ENCODE assay signal across 1 cellular context in the genomic region with DNA sequence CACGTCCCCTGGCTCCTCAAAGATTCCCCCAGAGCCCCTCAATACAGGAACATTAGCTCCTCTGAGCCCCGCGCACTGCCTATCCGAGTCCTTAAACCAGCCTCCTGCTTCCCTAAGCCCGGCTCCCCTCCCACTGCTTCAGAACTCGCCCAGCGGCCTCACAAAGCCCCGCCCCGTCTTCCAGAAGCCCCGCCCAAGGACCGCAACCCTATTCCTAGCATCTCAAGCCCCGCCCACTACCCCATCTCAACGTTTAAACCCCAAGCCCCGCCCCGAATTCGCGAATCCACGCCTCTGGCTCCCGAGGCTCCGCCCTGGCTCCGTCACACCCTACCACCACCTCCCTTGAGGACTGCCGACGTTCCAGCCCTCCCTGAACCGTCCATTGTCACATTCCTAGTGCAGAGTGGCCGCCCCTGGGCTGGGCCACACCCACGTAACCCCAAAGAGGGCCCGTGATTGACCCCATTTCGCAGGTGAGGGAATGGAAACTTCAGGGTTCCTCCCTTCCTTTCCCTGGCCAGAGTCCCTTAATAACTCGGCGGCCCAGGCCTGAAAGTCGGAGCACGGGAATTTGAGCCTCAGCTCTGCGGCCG.
A peak's percentile ranks its signal among the peaks of the same experiment; 100 is the strongest.
TF ChIP-seq lines count a peak whose summit lies in the region.

No MANE protein-coding gene starts in this region.

TF ChIP-seq in HepG2, 621 proteins besides CTCF, POLR2A, EP300 and RAD21 (continued from another document and continues in another):
- TF ChIP-seq, protein P1, sequence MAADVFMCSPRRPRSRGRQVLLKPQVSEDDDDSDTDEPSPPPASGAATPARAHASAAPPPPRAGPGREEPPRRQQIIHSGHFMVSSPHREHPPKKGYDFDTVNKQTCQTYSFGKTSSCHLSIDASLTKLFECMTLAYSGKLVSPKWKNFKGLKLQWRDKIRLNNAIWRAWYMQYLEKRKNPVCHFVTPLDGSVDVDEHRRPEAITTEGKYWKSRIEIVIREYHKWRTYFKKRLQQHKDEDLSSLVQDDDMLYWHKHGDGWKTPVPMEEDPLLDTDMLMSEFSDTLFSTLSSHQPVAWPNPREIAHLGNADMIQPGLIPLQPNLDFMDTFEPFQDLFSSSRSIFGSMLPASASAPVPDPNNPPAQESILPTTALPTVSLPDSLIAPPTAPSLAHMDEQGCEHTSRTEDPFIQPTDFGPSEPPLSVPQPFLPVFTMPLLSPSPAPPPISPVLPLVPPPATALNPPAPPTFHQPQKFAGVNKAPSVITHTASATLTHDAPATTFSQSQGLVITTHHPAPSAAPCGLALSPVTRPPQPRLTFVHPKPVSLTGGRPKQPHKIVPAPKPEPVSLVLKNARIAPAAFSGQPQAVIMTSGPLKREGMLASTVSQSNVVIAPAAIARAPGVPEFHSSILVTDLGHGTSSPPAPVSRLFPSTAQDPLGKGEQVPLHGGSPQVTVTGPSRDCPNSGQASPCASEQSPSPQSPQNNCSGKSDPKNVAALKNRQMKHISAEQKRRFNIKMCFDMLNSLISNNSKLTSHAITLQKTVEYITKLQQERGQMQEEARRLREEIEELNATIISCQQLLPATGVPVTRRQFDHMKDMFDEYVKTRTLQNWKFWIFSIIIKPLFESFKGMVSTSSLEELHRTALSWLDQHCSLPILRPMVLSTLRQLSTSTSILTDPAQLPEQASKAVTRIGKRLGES (CRISPR knock-in tag; IDR thresholded peaks at IDR 0.05; ENCODE audit: borderline replicate concordance): no peak
- TF ChIP-seq, protein P2, sequence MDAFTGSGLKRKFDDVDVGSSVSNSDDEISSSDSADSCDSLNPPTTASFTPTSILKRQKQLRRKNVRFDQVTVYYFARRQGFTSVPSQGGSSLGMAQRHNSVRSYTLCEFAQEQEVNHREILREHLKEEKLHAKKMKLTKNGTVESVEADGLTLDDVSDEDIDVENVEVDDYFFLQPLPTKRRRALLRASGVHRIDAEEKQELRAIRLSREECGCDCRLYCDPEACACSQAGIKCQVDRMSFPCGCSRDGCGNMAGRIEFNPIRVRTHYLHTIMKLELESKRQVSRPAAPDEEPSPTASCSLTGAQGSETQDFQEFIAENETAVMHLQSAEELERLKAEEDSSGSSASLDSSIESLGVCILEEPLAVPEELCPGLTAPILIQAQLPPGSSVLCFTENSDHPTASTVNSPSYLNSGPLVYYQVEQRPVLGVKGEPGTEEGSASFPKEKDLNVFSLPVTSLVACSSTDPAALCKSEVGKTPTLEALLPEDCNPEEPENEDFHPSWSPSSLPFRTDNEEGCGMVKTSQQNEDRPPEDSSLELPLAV (CRISPR knock-in tag; conservative IDR thresholded peaks at IDR 0.05; ENCODE audit: low read depth): no peak
- TF ChIP-seq YEATS2 (CRISPR knock-in tag; IDR thresholded peaks at IDR 0.05; ENCODE audit: borderline replicate concordance) (peak; percentile 19; the same call in 1 of the 2 replicates), GFI1 (CRISPR knock-in tag; IDR thresholded peaks at IDR 0.05; ENCODE audit: borderline replicate concordance) (peak; percentile 58), U2AF2 (IDR thresholded peaks at IDR 0.05; ENCODE audit: low read depth, low read length) (no peak), ZBTB38 (CRISPR knock-in tag; IDR thresholded peaks at IDR 0.05) (no peak), ZNF20 (CRISPR knock-in tag; IDR thresholded peaks at IDR 0.05) (no peak), TBX3 (IDR thresholded peaks at IDR 0.05; ENCODE audit: borderline replicate concordance) (no peak), JDP2 (CRISPR knock-in tag; IDR thresholded peaks at IDR 0.05; ENCODE audit: borderline replicate concordance) (no peak), PAX8 (CRISPR knock-in tag; IDR thresholded peaks at IDR 0.05; ENCODE audit: borderline replicate concordance) (no peak), ZNF124 (CRISPR knock-in tag; IDR thresholded peaks at IDR 0.05) (0 out of 2 replicates have a peak, but pooled peaks have one; percentile 35), BRD4 (CRISPR knock-in tag; IDR thresholded peaks at IDR 0.05) (0 out of 2 replicates have a peak, but pooled peaks have one; percentile 50), ZNF224 (CRISPR knock-in tag; IDR thresholded peaks at IDR 0.05) (no peak), ZNF138 (CRISPR knock-in tag; IDR thresholded peaks at IDR 0.05; ENCODE audit: low read depth) (no peak), NR2F1 (CRISPR knock-in tag; IDR thresholded peaks at IDR 0.05) (no peak), CAMTA2 (CRISPR knock-in tag; IDR thresholded peaks at IDR 0.05; ENCODE audit: borderline replicate concordance) (no peak; the same call in 1 of the 2 replicates), ZNF780A (CRISPR knock-in tag; IDR thresholded peaks at IDR 0.05) (no peak), ZNF83 (CRISPR knock-in tag; IDR thresholded peaks at IDR 0.05; ENCODE audit: borderline replicate concordance) (no peak), IKZF4 (CRISPR knock-in tag; IDR thresholded peaks at IDR 0.05; ENCODE audit: borderline replicate concordance, low read depth, not compliant biosample characterization) (no peak), PTBP1 (IDR thresholded peaks at IDR 0.05; ENCODE audit: low read depth, low read length, poor library complexity, severe bottlenecking) (no peak), SSRP1 (CRISPR knock-in tag; IDR thresholded peaks at IDR 0.05) (no peak), POGZ (CRISPR knock-in tag; IDR thresholded peaks at IDR 0.05) (no peak; the same call in 1 of the 2 replicates), ZNF577 (CRISPR knock-in tag; IDR thresholded peaks at IDR 0.05; ENCODE audit: borderline replicate concordance, low read depth) (no peak), BHLHE40 (IDR thresholded peaks at IDR 0.05; ENCODE audit: low read length) (peak; percentile 27; the same call in 1 of the 2 replicates), GLI4 (CRISPR knock-in tag; IDR thresholded peaks at IDR 0.05; ENCODE audit: borderline replicate concordance) (no peak)
- TF ChIP-seq, protein P3, sequence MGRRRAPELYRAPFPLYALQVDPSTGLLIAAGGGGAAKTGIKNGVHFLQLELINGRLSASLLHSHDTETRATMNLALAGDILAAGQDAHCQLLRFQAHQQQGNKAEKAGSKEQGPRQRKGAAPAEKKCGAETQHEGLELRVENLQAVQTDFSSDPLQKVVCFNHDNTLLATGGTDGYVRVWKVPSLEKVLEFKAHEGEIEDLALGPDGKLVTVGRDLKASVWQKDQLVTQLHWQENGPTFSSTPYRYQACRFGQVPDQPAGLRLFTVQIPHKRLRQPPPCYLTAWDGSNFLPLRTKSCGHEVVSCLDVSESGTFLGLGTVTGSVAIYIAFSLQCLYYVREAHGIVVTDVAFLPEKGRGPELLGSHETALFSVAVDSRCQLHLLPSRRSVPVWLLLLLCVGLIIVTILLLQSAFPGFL (CRISPR knock-in tag; IDR thresholded peaks at IDR 0.05): no peak
- TF ChIP-seq, protein P4, sequence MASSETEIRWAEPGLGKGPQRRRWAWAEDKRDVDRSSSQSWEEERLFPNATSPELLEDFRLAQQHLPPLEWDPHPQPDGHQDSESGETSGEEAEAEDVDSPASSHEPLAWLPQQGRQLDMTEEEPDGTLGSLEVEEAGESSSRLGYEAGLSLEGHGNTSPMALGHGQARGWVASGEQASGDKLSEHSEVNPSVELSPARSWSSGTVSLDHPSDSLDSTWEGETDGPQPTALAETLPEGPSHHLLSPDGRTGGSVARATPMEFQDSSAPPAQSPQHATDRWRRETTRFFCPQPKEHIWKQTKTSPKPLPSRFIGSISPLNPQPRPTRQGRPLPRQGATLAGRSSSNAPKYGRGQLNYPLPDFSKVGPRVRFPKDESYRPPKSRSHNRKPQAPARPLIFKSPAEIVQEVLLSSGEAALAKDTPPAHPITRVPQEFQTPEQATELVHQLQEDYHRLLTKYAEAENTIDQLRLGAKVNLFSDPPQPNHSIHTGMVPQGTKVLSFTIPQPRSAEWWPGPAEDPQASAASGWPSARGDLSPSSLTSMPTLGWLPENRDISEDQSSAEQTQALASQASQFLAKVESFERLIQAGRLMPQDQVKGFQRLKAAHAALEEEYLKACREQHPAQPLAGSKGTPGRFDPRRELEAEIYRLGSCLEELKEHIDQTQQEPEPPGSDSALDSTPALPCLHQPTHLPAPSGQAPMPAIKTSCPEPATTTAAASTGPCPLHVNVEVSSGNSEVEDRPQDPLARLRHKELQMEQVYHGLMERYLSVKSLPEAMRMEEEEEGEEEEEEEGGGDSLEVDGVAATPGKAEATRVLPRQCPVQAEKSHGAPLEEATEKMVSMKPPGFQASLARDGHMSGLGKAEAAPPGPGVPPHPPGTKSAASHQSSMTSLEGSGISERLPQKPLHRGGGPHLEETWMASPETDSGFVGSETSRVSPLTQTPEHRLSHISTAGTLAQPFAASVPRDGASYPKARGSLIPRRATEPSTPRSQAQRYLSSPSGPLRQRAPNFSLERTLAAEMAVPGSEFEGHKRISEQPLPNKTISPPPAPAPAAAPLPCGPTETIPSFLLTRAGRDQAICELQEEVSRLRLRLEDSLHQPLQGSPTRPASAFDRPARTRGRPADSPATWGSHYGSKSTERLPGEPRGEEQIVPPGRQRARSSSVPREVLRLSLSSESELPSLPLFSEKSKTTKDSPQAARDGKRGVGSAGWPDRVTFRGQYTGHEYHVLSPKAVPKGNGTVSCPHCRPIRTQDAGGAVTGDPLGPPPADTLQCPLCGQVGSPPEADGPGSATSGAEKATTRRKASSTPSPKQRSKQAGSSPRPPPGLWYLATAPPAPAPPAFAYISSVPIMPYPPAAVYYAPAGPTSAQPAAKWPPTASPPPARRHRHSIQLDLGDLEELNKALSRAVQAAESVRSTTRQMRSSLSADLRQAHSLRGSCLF (CRISPR knock-in tag; IDR thresholded peaks at IDR 0.05; ENCODE audit: borderline replicate concordance): no peak
- TF ChIP-seq, protein P5, sequence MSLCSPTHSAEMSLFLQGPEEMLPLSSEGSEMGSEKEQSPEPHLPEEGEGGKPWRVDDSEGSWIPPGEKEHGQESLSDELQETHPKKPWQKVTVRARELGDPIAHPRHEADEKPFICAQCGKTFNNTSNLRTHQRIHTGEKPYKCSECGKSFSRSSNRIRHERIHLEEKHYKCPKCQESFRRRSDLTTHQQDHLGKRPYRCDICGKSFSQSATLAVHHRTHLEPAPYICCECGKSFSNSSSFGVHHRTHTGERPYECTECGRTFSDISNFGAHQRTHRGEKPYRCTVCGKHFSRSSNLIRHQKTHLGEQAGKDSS (CRISPR knock-in tag; IDR thresholded peaks at IDR 0.05; ENCODE audit: borderline replicate concordance, low read depth): peak; percentile 78
- TF ChIP-seq, protein P6, sequence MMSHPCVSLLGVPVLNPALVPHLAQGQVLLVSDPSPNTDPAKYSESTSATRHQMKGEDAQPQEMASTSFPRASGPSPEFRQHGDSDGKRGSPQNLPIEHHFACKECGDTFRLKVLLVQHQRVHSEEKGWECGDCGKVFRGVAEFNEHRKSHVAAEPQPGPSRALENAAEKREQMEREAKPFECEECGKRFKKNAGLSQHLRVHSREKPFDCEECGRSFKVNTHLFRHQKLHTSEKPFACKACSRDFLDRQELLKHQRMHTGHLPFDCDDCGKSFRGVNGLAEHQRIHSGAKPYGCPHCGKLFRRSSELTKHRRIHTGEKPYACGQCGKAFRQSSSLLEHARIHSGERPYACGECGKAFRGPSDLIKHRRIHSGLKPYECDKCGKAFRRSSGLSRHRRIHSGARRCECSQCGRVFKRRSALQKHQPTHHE (CRISPR knock-in tag; IDR thresholded peaks at IDR 0.05; ENCODE audit: borderline replicate concordance): no peak
- TF ChIP-seq, protein P7, sequence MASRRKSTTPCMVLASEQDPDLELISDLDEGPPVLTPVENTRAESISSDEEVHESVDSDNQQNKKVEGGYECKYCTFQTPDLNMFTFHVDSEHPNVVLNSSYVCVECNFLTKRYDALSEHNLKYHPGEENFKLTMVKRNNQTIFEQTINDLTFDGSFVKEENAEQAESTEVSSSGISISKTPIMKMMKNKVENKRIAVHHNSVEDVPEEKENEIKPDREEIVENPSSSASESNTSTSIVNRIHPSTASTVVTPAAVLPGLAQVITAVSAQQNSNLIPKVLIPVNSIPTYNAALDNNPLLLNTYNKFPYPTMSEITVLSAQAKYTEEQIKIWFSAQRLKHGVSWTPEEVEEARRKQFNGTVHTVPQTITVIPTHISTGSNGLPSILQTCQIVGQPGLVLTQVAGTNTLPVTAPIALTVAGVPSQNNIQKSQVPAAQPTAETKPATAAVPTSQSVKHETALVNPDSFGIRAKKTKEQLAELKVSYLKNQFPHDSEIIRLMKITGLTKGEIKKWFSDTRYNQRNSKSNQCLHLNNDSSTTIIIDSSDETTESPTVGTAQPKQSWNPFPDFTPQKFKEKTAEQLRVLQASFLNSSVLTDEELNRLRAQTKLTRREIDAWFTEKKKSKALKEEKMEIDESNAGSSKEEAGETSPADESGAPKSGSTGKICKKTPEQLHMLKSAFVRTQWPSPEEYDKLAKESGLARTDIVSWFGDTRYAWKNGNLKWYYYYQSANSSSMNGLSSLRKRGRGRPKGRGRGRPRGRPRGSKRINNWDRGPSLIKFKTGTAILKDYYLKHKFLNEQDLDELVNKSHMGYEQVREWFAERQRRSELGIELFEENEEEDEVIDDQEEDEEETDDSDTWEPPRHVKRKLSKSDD (CRISPR knock-in tag; IDR thresholded peaks at IDR 0.05; ENCODE audit: low read depth): no peak
- TF ChIP-seq, protein P8, sequence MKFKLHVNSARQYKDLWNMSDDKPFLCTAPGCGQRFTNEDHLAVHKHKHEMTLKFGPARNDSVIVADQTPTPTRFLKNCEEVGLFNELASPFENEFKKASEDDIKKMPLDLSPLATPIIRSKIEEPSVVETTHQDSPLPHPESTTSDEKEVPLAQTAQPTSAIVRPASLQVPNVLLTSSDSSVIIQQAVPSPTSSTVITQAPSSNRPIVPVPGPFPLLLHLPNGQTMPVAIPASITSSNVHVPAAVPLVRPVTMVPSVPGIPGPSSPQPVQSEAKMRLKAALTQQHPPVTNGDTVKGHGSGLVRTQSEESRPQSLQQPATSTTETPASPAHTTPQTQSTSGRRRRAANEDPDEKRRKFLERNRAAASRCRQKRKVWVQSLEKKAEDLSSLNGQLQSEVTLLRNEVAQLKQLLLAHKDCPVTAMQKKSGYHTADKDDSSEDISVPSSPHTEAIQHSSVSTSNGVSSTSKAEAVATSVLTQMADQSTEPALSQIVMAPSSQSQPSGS (CRISPR knock-in tag; IDR thresholded peaks at IDR 0.05): no peak
- TF ChIP-seq, protein P9, sequence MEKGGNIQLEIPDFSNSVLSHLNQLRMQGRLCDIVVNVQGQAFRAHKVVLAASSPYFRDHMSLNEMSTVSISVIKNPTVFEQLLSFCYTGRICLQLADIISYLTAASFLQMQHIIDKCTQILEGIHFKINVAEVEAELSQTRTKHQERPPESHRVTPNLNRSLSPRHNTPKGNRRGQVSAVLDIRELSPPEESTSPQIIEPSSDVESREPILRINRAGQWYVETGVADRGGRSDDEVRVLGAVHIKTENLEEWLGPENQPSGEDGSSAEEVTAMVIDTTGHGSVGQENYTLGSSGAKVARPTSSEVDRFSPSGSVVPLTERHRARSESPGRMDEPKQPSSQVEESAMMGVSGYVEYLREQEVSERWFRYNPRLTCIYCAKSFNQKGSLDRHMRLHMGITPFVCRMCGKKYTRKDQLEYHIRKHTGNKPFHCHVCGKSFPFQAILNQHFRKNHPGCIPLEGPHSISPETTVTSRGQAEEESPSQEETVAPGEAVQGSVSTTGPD (CRISPR knock-in tag; IDR thresholded peaks at IDR 0.05): no peak
- TF ChIP-seq, protein P10, sequence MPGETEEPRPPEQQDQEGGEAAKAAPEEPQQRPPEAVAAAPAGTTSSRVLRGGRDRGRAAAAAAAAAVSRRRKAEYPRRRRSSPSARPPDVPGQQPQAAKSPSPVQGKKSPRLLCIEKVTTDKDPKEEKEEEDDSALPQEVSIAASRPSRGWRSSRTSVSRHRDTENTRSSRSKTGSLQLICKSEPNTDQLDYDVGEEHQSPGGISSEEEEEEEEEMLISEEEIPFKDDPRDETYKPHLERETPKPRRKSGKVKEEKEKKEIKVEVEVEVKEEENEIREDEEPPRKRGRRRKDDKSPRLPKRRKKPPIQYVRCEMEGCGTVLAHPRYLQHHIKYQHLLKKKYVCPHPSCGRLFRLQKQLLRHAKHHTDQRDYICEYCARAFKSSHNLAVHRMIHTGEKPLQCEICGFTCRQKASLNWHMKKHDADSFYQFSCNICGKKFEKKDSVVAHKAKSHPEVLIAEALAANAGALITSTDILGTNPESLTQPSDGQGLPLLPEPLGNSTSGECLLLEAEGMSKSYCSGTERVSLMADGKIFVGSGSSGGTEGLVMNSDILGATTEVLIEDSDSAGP (CRISPR knock-in tag; IDR thresholded peaks at IDR 0.05; ENCODE audit: borderline replicate concordance): 0 out of 2 replicates have a peak, but pooled peaks have one; percentile 7
